Comparison of ENCODE assay signal across 8 cellular contexts in the genomic region with DNA sequence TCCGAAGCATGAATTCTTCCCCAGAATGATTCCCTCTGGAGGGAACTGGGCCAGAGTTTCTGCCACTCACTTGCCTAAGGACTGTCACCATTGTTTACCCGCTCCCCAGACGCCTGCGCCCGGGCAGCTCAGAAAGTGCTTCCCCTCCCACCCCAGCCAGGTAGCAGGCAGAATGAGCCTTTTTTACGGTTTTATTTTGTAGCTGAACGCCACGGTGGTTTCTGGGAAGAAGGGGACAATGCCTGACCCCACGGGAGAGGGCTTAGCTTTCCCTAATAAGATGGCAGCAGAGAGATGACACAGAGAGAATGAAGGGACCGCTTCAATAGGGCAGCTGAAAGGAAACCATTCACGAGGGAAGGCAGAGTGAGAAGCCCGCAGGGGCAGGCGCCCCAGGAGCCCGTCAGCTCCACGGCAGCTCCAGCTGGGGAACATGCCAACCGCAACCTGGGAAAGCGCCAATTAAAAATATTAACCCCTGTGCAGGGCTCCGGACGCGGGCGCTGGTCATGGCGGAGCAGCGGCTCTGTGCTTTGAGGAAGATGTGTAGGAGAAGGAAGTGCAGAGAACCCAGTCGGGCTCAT. TPM values are rescaled to one million over a fixed set of nuclear protein-coding genes. Genes with fewer than 3 reads are reported as not detected.
DNase-seq lines count a peak whose midpoint lies in the region; ATAC-seq and TF ChIP-seq lines count a peak whose summit lies in the region.

No MANE protein-coding gene starts in this region.

- no peak overlapping the region for H2AFZ ChIP-seq in osteoblast (ENCODE audit: low read length)

- H3K27ac ChIP-seq in HL-60 (replicated peaks) = no peak overlapping the region
- H3K27ac ChIP-seq in osteoblast (ENCODE audit: low read depth, low read length) = no peak overlapping the region
- H3K27ac ChIP-seq in esophagus squamous epithelium = no peak overlapping the region

- 2 to 7% methylated on average over 19 to 24 of the region's 24 CpGs for WGBS in esophagus squamous epithelium, 2 donors

- intact Hi-C loops in esophagus squamous epithelium (cut with DNase I) = no loop called here

- no peak for ATAC-seq in HG03135 (IDR thresholded peaks at IDR 0.05; ENCODE audit: unreplicated experiment)

- H3K27me3 ChIP-seq in HL-60 (ENCODE audit: insufficient read depth, poor library complexity, severe bottlenecking) = peaks cover 26% of the 10 kb centered on the region
- H3K27me3 ChIP-seq in osteoblast (ENCODE audit: insufficient read depth, low read length) = peaks cover 55% of the 10 kb centered on the region
- H3K27me3 ChIP-seq in esophagus squamous epithelium = peaks cover 0 to 98% (median 1%) of the 10 kb centered on the region in 4 donors

- DNase-seq in HL-60 (ENCODE audit: low read depth in 1 of 2, low spot score in 1 of 2) (peak in 1 of 2 experiments; percentile 15), RPMI7951 (ENCODE audit: low read depth) (peak; percentile 52), fibroblast of peridontal ligament (ENCODE audit: extremely low read depth) (peak; percentile 7), osteoblast (ENCODE audit: insufficient read length, low spot score, missing footprints) (peak; percentile 81), esophagus squamous epithelium (lab: John Stamatoyannopoulos, UW) (no peak), mucosa of gallbladder (ENCODE audit: low spot score) (no peak), GDM1 (lab: John Stamatoyannopoulos, UW) (no peak)

- H3K79me2 ChIP-seq in osteoblast (ENCODE audit: insufficient read depth, low read length) = no peaks in the 10 kb centered on the region

- H3K36me3 ChIP-seq in osteoblast (ENCODE audit: insufficient read depth, low read length) (no peaks in the 10 kb centered on the region), esophagus squamous epithelium (no peaks in the 10 kb centered on the region)

- no peaks in the 10 kb centered on the region for H4K20me1 ChIP-seq in osteoblast (ENCODE audit: insufficient read depth, low read length)

- peak overlapping the region; percentile 29 for H3K4me2 ChIP-seq in osteoblast (ENCODE audit: insufficient read depth, low read length)

- H3K9me3 ChIP-seq in osteoblast (ENCODE audit: low read depth, low read length) (no peaks in the 10 kb centered on the region), esophagus squamous epithelium (no peaks in the 10 kb centered on the region)

- peak overlapping the region; percentile 6; the same call in 1 of the 2 replicates for H3K4me3 ChIP-seq in HL-60 (replicated peaks; ENCODE audit: insufficient read depth, low read length)
- H3K4me3 ChIP-seq in osteoblast (ENCODE audit: insufficient read depth, low read length) = peak overlapping the region; percentile 6
- H3K4me3 ChIP-seq in esophagus squamous epithelium = peak overlapping the region in 2 of 4 donors; percentile 14 to 43

- no peak for TF ChIP-seq POLR2A in esophagus squamous epithelium (IDR thresholded peaks at IDR 0.05)

- H3K4me1 ChIP-seq in osteoblast (ENCODE audit: insufficient read depth, low read length) (no peaks in the 10 kb centered on the region), esophagus squamous epithelium (peaks cover 6 to 11% (median 6%) of the 10 kb centered on the region in 3 donors)

- TF ChIP-seq CTCF in HL-60 (IDR thresholded peaks at IDR 0.05; ENCODE audit: insufficient read depth, low read length) = no peak
- no peak for TF ChIP-seq CTCF in osteoblast (IDR thresholded peaks at IDR 0.05; ENCODE audit: extremely low read depth, low read depth, low read length)
- no peak for TF ChIP-seq CTCF in esophagus squamous epithelium (IDR thresholded peaks at IDR 0.05)

RNA-seq across cellular contexts. Expression of gene NTNG2, which starts 20.4 kb away (rescaled TPM):
- 0.36 and 1.6 TPM in 2 replicates for total RNA-seq in RPMI7951 (2014; rRNA removed; shearing (Covaris generic))
- total RNA-seq in osteoblast (9.4 and 13.0 TPM in 2 replicates), esophagus squamous epithelium (under 1 TPM; 0.08 to 0.95 (median 0.29) TPM), mucosa of gallbladder (3.5 TPM)

Comparison
In these comparisons a context has a peak if more than half of its experiments do, and no peak if none do; other contexts are left out.
1. DNase-seq: peak in RPMI7951 (single experiment), fibroblast of peridontal ligament (single experiment) and osteoblast (single experiment); none in esophagus squamous epithelium (single experiment), mucosa of gallbladder (single experiment) and GDM1 (single experiment).